20 cellular contexts compared by ENCODE assay signal in genomic region chr2:43766006-43766405, GRCh38. TPM values are rescaled to one million over a fixed set of nuclear protein-coding genes. Genes with fewer than 3 reads are reported as not detected.
DNase-seq lines count a peak whose midpoint lies in the region; ATAC-seq and TF ChIP-seq lines count a peak whose summit lies in the region.
"Had no signal": no experiment of that assay in that cellular context is flagged by ENCODE, and none has a peak within 500 bp of the region (broad histone marks: within the 10 kb centered on the region; RNA-seq: fewer than 3 reads in every experiment).

No MANE protein-coding gene starts in this region.

- no peak for ATAC-seq in activated T-cell treated with anti-CD3 and anti-CD28 coated beads, Interleukin-2, amount 50 U/mL, for 4 hours
- ATAC-seq in RWPE2 (ENCODE audit: low read depth) (peak; percentile 97), upper lobe of left lung (ENCODE audit: low FRiP score in 2 of 2) (no peak), mucosa of descending colon (no peak)
- ATAC-seq: naive thymus-derived CD4-positive, alpha-beta T cell; sciatic nerve had no signal

- no peaks in the 10 kb centered on the region for H3K4me1 ChIP-seq in RWPE2 (ENCODE audit: insufficient read depth, poor library complexity, severe bottlenecking)
- H3K4me1 ChIP-seq in upper lobe of left lung, result no peaks in the 10 kb centered on the region
- H3K4me1 ChIP-seq in Caco-2, result no peaks in the 10 kb centered on the region
- no peaks in the 10 kb centered on the region for H3K4me1 ChIP-seq in mucosa of descending colon (ENCODE audit: low read depth)
- H3K4me1 ChIP-seq: BLaER1 treated with 17β-estradiol and CSF1 and Interleukin-3, amounts not matched to agents 10 nM and 100 nM; pancreas had no signal

- no peaks in the 10 kb centered on the region for H3K36me3 Mint-ChIP-seq in activated T-cell treated with anti-CD3 and anti-CD28 coated beads, Interleukin-2, amount 50 U/mL, for 24 hours (ENCODE audit: low read depth)
- H3K36me3 Mint-ChIP-seq in activated T-cell treated with anti-CD3 and anti-CD28 coated beads, Interleukin-2, amount 50 U/mL, for 4 hours (ENCODE audit: insufficient read depth), result no peaks in the 10 kb centered on the region
- H3K36me3 Mint-ChIP-seq in nephron (ENCODE audit: low read depth), result peaks cover 3% of the 10 kb centered on the region
- no peaks in the 10 kb centered on the region for H3K36me3 Mint-ChIP-seq in Caco-2 (ENCODE audit: insufficient read depth, unreplicated experiment)

- H3K4me3 Mint-ChIP-seq in activated T-cell treated with anti-CD3 and anti-CD28 coated beads, Interleukin-2, amount 50 U/mL, for 24 hours, result no peak overlapping the region
- no peak overlapping the region for H3K4me3 Mint-ChIP-seq in activated T-cell treated with anti-CD3 and anti-CD28 coated beads, Interleukin-2, amount 50 U/mL, for 4 hours
- H3K4me3 Mint-ChIP-seq in nephron, result no peak overlapping the region
- no peak overlapping the region for H3K4me3 Mint-ChIP-seq in Caco-2 (ENCODE audit: unreplicated experiment)
- H3K4me3 Mint-ChIP-seq: naive thymus-derived CD4-positive, alpha-beta T cell had no signal

- TF ChIP-seq EP300 in upper lobe of left lung (IDR thresholded peaks at IDR 0.05), result no peak

- H3K9me3 ChIP-seq in RWPE2 (ENCODE audit: severe bottlenecking), result no peaks in the 10 kb centered on the region
- H3K9me3 ChIP-seq in upper lobe of left lung, result no peaks in the 10 kb centered on the region
- H3K9me3 ChIP-seq in Caco-2, result no peaks in the 10 kb centered on the region
- H3K9me3 ChIP-seq in mucosa of descending colon, result no peaks in the 10 kb centered on the region
- H3K9me3 ChIP-seq: pancreas had no signal

- H3K27ac ChIP-seq in RWPE2 (ENCODE audit: poor library complexity, severe bottlenecking) (no peak overlapping the region), upper lobe of left lung (no peak overlapping the region)
- H3K27ac ChIP-seq: BLaER1 treated with 17β-estradiol and CSF1 and Interleukin-3, amounts not matched to agents 10 nM and 100 nM; cardiac muscle cell; pancreas had no signal

- TF ChIP-seq CTCF in RWPE2 (IDR thresholded peaks at IDR 0.05; ENCODE audit: poor library complexity, severe bottlenecking), result no peak
- TF ChIP-seq CTCF in nephron (IDR thresholded peaks at IDR 0.05; ENCODE audit: unreplicated experiment in 3 of 3), result no peak
- no peak for TF ChIP-seq CTCF in upper lobe of left lung (IDR thresholded peaks at IDR 0.05)
- TF ChIP-seq CTCF in Caco-2 (IDR thresholded peaks at IDR 0.05; ENCODE audit: insufficient read depth in 1 of 2, low read depth in 1 of 2, low read length in 1 of 2, severe bottlenecking in 1 of 2, unreplicated experiment in 1 of 2), result no peak
- TF ChIP-seq CTCF in mucosa of descending colon (IDR thresholded peaks at IDR 0.05), result no peak

- no peaks in the 10 kb centered on the region for H3K27me3 Mint-ChIP-seq in activated T-cell treated with anti-CD3 and anti-CD28 coated beads, Interleukin-2, amount 50 U/mL, for 24 hours
- no peaks in the 10 kb centered on the region for H3K27me3 Mint-ChIP-seq in activated T-cell treated with anti-CD3 and anti-CD28 coated beads, Interleukin-2, amount 50 U/mL, for 4 hours (ENCODE audit: low read depth)
- H3K27me3 Mint-ChIP-seq in nephron (ENCODE audit: low read depth) (no peaks in the 10 kb centered on the region), Caco-2 (ENCODE audit: insufficient read depth, unreplicated experiment) (no peaks in the 10 kb centered on the region)

- no peak for DNase-seq in activated T-cell treated with anti-CD3 and anti-CD28 coated beads, Interleukin-2, amount 50 U/mL, for 24 hours
- DNase-seq in activated T-cell treated with anti-CD3 and anti-CD28 coated beads, Interleukin-2, amount 50 U/mL, for 4 hours, result no peak
- peak; percentile 3 for DNase-seq in NCI-H2107 (lab: John Stamatoyannopoulos, UW)
- DNase-seq in RWPE2 (ENCODE audit: low spot score), result no peak
- no peak for DNase-seq in upper lobe of left lung
- DNase-seq in Caco-2, result no peak
- no peak for DNase-seq in mucosa of descending colon
- DNase-seq: activated CD4-positive, alpha-beta T cell treated with anti-CD3 and anti-CD28 coated beads for 1 hour; activated gamma-delta T cell; amniotic stem cell; naive thymus-derived CD4-positive, alpha-beta T cell; NCI-H187; NCI-H526 treated with DMSO at 0.1 percent for 48 hours; pancreas; SHP77; stimulated activated CD4-positive, alpha-beta T cell treated with anti-CD3 and anti-CD28 coated beads, Interleukin-15, amount 100 ng/mL, for 24 hours had no signal

- CTCF ChIA-PET in Caco-2 (lab: Charles Lee), result no interaction called here

- H3K27ac Mint-ChIP-seq in activated T-cell treated with anti-CD3 and anti-CD28 coated beads, Interleukin-2, amount 50 U/mL, for 24 hours, result peak overlapping the region; percentile 66
- H3K27ac Mint-ChIP-seq in nephron, result peak overlapping the region; percentile 51 to 87 (median 60)
- H3K27ac Mint-ChIP-seq in Caco-2 (ENCODE audit: unreplicated experiment), result no peak overlapping the region
- H3K27ac Mint-ChIP-seq: naive thymus-derived CD4-positive, alpha-beta T cell had no signal

- H3K9me3 Mint-ChIP-seq in activated T-cell treated with anti-CD3 and anti-CD28 coated beads, Interleukin-2, amount 50 U/mL, for 24 hours, result no peaks in the 10 kb centered on the region
- no peaks in the 10 kb centered on the region for H3K9me3 Mint-ChIP-seq in activated T-cell treated with anti-CD3 and anti-CD28 coated beads, Interleukin-2, amount 50 U/mL, for 4 hours
- no peaks in the 10 kb centered on the region for H3K9me3 Mint-ChIP-seq in nephron
- H3K9me3 Mint-ChIP-seq in Caco-2 (ENCODE audit: unreplicated experiment), result no peaks in the 10 kb centered on the region
- H3K9me3 Mint-ChIP-seq: naive thymus-derived CD4-positive, alpha-beta T cell had no signal

- H3K27me3 ChIP-seq in RWPE2 (ENCODE audit: insufficient read depth, poor library complexity, severe bottlenecking) (no peaks in the 10 kb centered on the region), upper lobe of left lung (no peaks in the 10 kb centered on the region), Caco-2 (replicated peaks; ENCODE audit: control insufficient read depth, insufficient read depth, low read length) (no peaks in the 10 kb centered on the region)
- H3K27me3 ChIP-seq: BLaER1 treated with 17β-estradiol and CSF1 and Interleukin-3, amounts not matched to agents 10 nM and 100 nM; cardiac muscle cell; pancreas had no signal

- POLR2A ChIA-PET in Caco-2 (lab: Charles Lee), result no interaction called here

- 91 to 92% methylated on average over 4 of the region's 4 CpGs for WGBS in upper lobe of left lung, 2 donors

- H3K4me3 ChIP-seq in RWPE2 (ENCODE audit: severe bottlenecking), result no peak overlapping the region
- H3K4me3 ChIP-seq in upper lobe of left lung, result no peak overlapping the region
- no peak overlapping the region for H3K4me3 ChIP-seq in Caco-2 (ENCODE audit: low read depth, low read length)
- no peak overlapping the region for H3K4me3 ChIP-seq in mucosa of descending colon
- H3K4me3 ChIP-seq: BLaER1 treated with 17β-estradiol and CSF1 and Interleukin-3, amounts not matched to agents 10 nM and 100 nM; cardiac muscle cell; pancreas had no signal

- TF ChIP-seq POLR2A in upper lobe of left lung (IDR thresholded peaks at IDR 0.05), result no peak

- peaks cover 17% of the 10 kb centered on the region for H3K4me1 Mint-ChIP-seq in activated T-cell treated with anti-CD3 and anti-CD28 coated beads, Interleukin-2, amount 50 U/mL, for 24 hours (ENCODE audit: low read depth)
- peaks cover 3% of the 10 kb centered on the region for H3K4me1 Mint-ChIP-seq in activated T-cell treated with anti-CD3 and anti-CD28 coated beads, Interleukin-2, amount 50 U/mL, for 4 hours (ENCODE audit: low read depth)
- H3K4me1 Mint-ChIP-seq in nephron (peaks cover 4% of the 10 kb centered on the region), Caco-2 (ENCODE audit: low read depth, unreplicated experiment) (no peaks in the 10 kb centered on the region)
- H3K4me1 Mint-ChIP-seq: naive thymus-derived CD4-positive, alpha-beta T cell had no signal

- H3K36me3 ChIP-seq in RWPE2 (ENCODE audit: low read depth) (no peaks in the 10 kb centered on the region), upper lobe of left lung (no peaks in the 10 kb centered on the region), Caco-2 (ENCODE audit: control insufficient read depth, insufficient read depth, low read length) (no peaks in the 10 kb centered on the region), mucosa of descending colon (ENCODE audit: low read depth) (no peaks in the 10 kb centered on the region)
- H3K36me3 ChIP-seq: BLaER1 treated with 17β-estradiol and CSF1 and Interleukin-3, amounts not matched to agents 10 nM and 100 nM; cardiac muscle cell; pancreas had no signal

- no TSS peak for BruUV-seq in Caco-2 (replicated peaks; lab: Mats Ljungman, UMichigan)

- intact Hi-C loops in Caco-2 (cut with micrococcal nuclease; ENCODE audit: unreplicated experiment), result no loop called here
- intact Hi-C loops in mucosa of descending colon (cut with DNase I, micrococcal nuclease), result no loop called here

RNA-seq across cellular contexts. Expression of gene DYNC2LI1, which starts 7.8 kb away (rescaled TPM):
- total RNA-seq in activated T-cell treated with anti-CD3 and anti-CD28 coated beads, Interleukin-2, amount 50 U/mL, for 4 hours, result 1 to 10 TPM; 5.0 to 7.5 (median 5.2) TPM
- total RNA-seq in upper lobe of left lung (10 to 100 TPM; 15.8 to 58.2 (median 18.1) TPM), Caco-2 (2022) (6.4 and 8.3 TPM in 2 replicates), mucosa of descending colon (10 to 100 TPM; 15.3 to 19.0 (median 18.1) TPM)
